8 cellular contexts compared by ENCODE assay signal in the genomic region with DNA sequence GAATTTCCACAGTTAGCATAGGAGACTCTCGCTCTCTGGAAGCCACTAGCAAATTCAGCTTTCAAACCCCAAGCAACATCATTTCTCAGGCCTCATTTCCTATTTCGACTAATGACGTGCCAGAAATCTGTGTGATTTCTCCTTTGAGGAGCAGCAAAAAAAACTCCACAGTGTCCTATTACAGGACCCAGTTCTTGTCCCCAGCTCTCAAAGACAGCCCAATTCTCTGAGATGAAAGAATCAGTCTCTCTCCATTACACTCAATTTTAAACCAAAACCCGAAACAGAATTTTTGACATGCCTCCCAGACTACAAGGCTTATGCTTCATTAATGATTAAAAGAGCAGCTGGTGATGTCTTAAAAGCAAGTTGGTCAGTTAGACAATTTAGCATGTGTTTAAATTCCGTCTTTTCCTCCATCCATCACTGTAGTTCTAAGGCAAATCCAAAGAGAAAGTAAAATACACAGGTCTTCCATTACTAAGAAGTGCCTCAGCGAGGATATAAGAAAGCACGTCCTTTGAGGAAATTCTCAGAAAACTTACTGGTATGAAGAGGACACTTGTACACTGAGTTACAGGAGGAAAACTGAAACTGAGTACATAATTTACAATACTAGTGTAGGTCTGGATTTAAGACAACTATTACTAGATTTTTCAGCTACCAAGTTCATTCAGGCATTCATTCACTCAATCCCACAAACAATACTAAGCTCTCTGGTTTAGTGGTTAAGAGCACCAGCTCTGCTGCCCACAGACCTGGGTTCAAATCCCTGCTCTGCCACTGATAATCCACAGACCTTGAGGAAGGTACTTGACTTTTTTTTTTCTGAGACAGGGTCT. TPM values are rescaled to one million over a fixed set of nuclear protein-coding genes. Genes with fewer than 3 reads are reported as not detected.
A peak's percentile ranks its signal among the peaks of the same experiment; 100 is the strongest.
DNase-seq lines count a peak whose midpoint lies in the region; ATAC-seq, FAIRE-seq and TF ChIP-seq lines count a peak whose summit lies in the region.

No MANE protein-coding gene starts in this region.

- 39% methylated on average over 7 of the region's 7 CpGs for WGBS in K562 (ENCODE audit: insufficient coverage, low coverage, missing lambda C conversion rate)

- DNase-seq in DMS 273 (lab: John Stamatoyannopoulos, UW; ENCODE audit: unreplicated experiment), result peak; percentile 32
- no peak for DNase-seq in DMS 273 treated with DMSO at 0.1 percent for 48 hours (lab: John Stamatoyannopoulos, UW)
- no peak for DNase-seq in K562 (ENCODE audit: extremely low read depth in 1 of 4, low spot score in 3 of 4)
- DNase-seq in memory B cell (ENCODE audit: low spot score in 2 of 2), result no peak
- no peak for DNase-seq in upper lobe of right lung
- no peak for DNase-seq in NCI-H1930 (lab: John Stamatoyannopoulos, UW)
- DNase-seq in NCI-H2227 treated with DMSO at 0.1 percent for 48 hours (lab: John Stamatoyannopoulos, UW), result no peak

- H3K4me3 ChIP-seq in K562 (no peak overlapping the region), upper lobe of right lung (peak overlapping the region; percentile 12)

- peaks cover 8% of the 10 kb centered on the region for H3K36me3 Mint-ChIP-seq in memory B cell

- peak overlapping the region; percentile 90 for H3K27ac Mint-ChIP-seq in memory B cell

- H3K79me2 ChIP-seq in K562 (ENCODE audit: control insufficient read depth, insufficient read depth, low read length), result no peaks in the 10 kb centered on the region

- no peaks in the 10 kb centered on the region for H3K9me3 Mint-ChIP-seq in memory B cell

- no peak for TF ChIP-seq EP300 in K562 (IDR thresholded peaks at IDR 0.05; ENCODE audit: low read length)

- POLR2A ChIA-PET in K562 (lab: Yijun Ruan, JAX), result interaction anchor here (0.6 to 0.8 kb wide), 3 partner anchors 10 to 14 kb away, joined by 3 read pairs; no protein-coding TSS in a partner anchor

- H3K9ac ChIP-seq in K562 (ENCODE audit: insufficient read depth in 1 of 2, low read depth in 2 of 2, low read length in 2 of 2), result no peak overlapping the region

- TF ChIP-seq POLR2A in K562 (conservative IDR thresholded peaks at IDR 0.05), result no peak

- FAIRE-seq in K562 (lab: Jason Lieb, UNC), result no peak

- no peak overlapping the region for H2AFZ ChIP-seq in K562 (ENCODE audit: low read depth, low read length)

- no peak for TF ChIP-seq RAD21 in K562 (CRISPR knock-in tag; conservative IDR thresholded peaks at IDR 0.05 in 1 of 2, IDR thresholded peaks at IDR 0.05 in 1 of 2)

- no peak for TF ChIP-seq CTCF in K562 (IDR thresholded peaks at IDR 0.05 in 2 of 3, conservative IDR thresholded peaks at IDR 0.05 in 1 of 3; ENCODE audit: insufficient read depth in 2 of 3, low read depth in 1 of 3, low read length in 3 of 3)
- TF ChIP-seq CTCF in upper lobe of right lung (IDR thresholded peaks at IDR 0.05), result no peak

- ATAC-seq in HG03280 (IDR thresholded peaks at IDR 0.05; ENCODE audit: unreplicated experiment) (peak; percentile 43), K562 (no peak), memory B cell (ENCODE audit: low read depth) (no peak), upper lobe of right lung (peak; percentile 44)

- H3K9me3 ChIP-seq in K562 (replicated peaks; ENCODE audit: control insufficient read depth, insufficient read depth, low read depth, low read length) (no peaks in the 10 kb centered on the region), upper lobe of right lung (no peaks in the 10 kb centered on the region)

- no peaks in the 10 kb centered on the region for H3K27me3 Mint-ChIP-seq in memory B cell

- H4K20me1 ChIP-seq in K562 (replicated peaks; ENCODE audit: control insufficient read depth, insufficient read depth, low read length), result no peaks in the 10 kb centered on the region; the same call in 1 of the 2 replicates

- in situ Hi-C loops in K562 (cut with MboI), result no loop called here

- CTCF ChIA-PET in K562 (lab: Yijun Ruan, JAX; ENCODE audit: low intra/inter-chr PET ratio), result no interaction called here

- no TSS peak for BruUV-seq in K562 (replicated peaks; lab: Mats Ljungman, UMichigan)

- peaks cover 7 to 8% of the 10 kb centered on the region in 2 experiments; a peak in 3 of 5 replicates for H3K4me1 ChIP-seq in K562 (replicated peaks in 1 of 2; ENCODE audit: control insufficient read depth in 2 of 2, insufficient read depth in 2 of 2, low read length in 2 of 2)
- peaks cover 34% of the 10 kb centered on the region for H3K4me1 ChIP-seq in upper lobe of right lung

- no peaks in the 10 kb centered on the region for H3K36me3 ChIP-seq in K562 (ENCODE audit: control insufficient read depth, insufficient read depth, low read length)
- no peaks in the 10 kb centered on the region for H3K36me3 ChIP-seq in upper lobe of right lung

- peaks cover 40% of the 10 kb centered on the region for H3K4me1 Mint-ChIP-seq in memory B cell

- intact Hi-C loops in K562 (cut with micrococcal nuclease) (no loop called here), upper lobe of right lung (cut with DNase I) (no loop called here)

- H3K4me3 Mint-ChIP-seq in memory B cell, result peak overlapping the region; percentile 83

- no peaks in the 10 kb centered on the region for H3K9me1 ChIP-seq in K562 (ENCODE audit: control insufficient read depth, insufficient read depth, low read length)

- H3K27me3 ChIP-seq in K562 (ENCODE audit: control insufficient read depth in 2 of 2, insufficient read depth in 2 of 2, low read length in 2 of 2), result no peaks in the 10 kb centered on the region
- no peaks in the 10 kb centered on the region for H3K27me3 ChIP-seq in upper lobe of right lung

- H3K4me2 ChIP-seq in K562 (ENCODE audit: insufficient read depth, low read length), result no peak overlapping the region

- no peak overlapping the region for H3K27ac ChIP-seq in K562 (ENCODE audit: extremely low read depth, low read depth, low read length)
- peak overlapping the region; percentile 45 for H3K27ac ChIP-seq in upper lobe of right lung

TF ChIP-seq in K562, 482 proteins besides CTCF, POLR2A, EP300 and RAD21 (continues in another document):
- TF ChIP-seq CREB1 (IDR thresholded peaks at IDR 0.05) (no peak), CREB1 (CRISPR knock-in tag; IDR thresholded peaks at IDR 0.05) (no peak), TBP (optimal IDR thresholded peaks at IDR 0.05; ENCODE audit: low read depth, low read length) (peak; percentile 90), MCM5 (IDR thresholded peaks at IDR 0.05; ENCODE audit: low read depth) (no peak), JUNB (CRISPR knock-in tag; conservative IDR thresholded peaks at IDR 0.05) (no peak), STAT5B (CRISPR knock-in tag; IDR thresholded peaks at IDR 0.05) (no peak), POLR2H (tag; IDR thresholded peaks at IDR 0.05; ENCODE audit: low read depth) (peak; percentile 43; the same call in 1 of the 2 replicates), RFX7 (CRISPR knock-in tag; IDR thresholded peaks at IDR 0.05) (no peak), POLR3A (IDR thresholded peaks at IDR 0.05; ENCODE audit: borderline replicate concordance, extremely low read depth, insufficient read depth, insufficient read length) (peak; percentile 71)

RNA-seq across cellular contexts. Expression of a gene that starts 12.5 kb away (rescaled TPM):
- 26.4 and 33.5 TPM in 2 replicates for total RNA-seq in K562 (2011; cell fraction: chromatin; rRNA removed; ENCODE audit: low replicate concordance)
- total RNA-seq in K562 (2011; cell fraction: nucleolus; rRNA removed), result 13.0 and 15.5 TPM in 2 replicates
- 17.5 and 22.1 TPM in 2 replicates for total RNA-seq in K562 (2011; cell fraction: nucleoplasm; rRNA removed)
- 2.0 and 3.1 TPM in 2 replicates for total RNA-seq in K562 (2014; rRNA removed)
- total RNA-seq in K562 (2014; rRNA removed; fragmentation: Illumina TruSeq; extraction: Trizol), result 1.8 and 2.5 TPM in 2 replicates
- total RNA-seq in K562 (2015; rRNA removed; fragmentation: Illumina TruSeq; extraction: Trizol), result 2.5 and 3.2 TPM in 2 replicates
- total RNA-seq in K562 (2021), result 4.8 and 6.0 TPM in 2 replicates
- 3.7 and 5.7 TPM in 2 replicates for polyA plus RNA-seq in K562 (2011; rRNA removed)
- polyA plus RNA-seq in K562 (2011; cell fraction: cytosol; rRNA removed), result 3.4 and 4.4 TPM in 2 replicates
- polyA plus RNA-seq in K562 (2011; cell fraction: nucleus; rRNA removed), result 9.0 and 14.2 TPM in 2 replicates
- polyA plus RNA-seq in K562 (2012), result 4.5 and 5.8 TPM in 2 replicates
- 3.8 and 4.4 TPM in 2 replicates for polyA plus RNA-seq in K562 (2014; fragmentation: Illumina TruSeq; extraction: Trizol)
- polyA plus RNA-seq in K562 (2014; fragmentation: Nextera tagmentation; extraction: Ambion mirVana), result under 1 TPM; 0.07 to 0.42 TPM
- polyA plus RNA-seq in K562 (2014; rRNA removed), result 2.3 and 4.4 TPM in 2 replicates
- 6.1 and 6.7 TPM in 2 replicates for polyA minus RNA-seq in K562 (2011; rRNA and poly(A)+ RNA removed)
- 2.1 and 6.0 TPM in 2 replicates for polyA minus RNA-seq in K562 (2011; cell fraction: cytosol; rRNA and poly(A)+ RNA removed)
- polyA minus RNA-seq in K562 (2011; cell fraction: nucleus; rRNA and poly(A)+ RNA removed), result 6.7 and 7.8 TPM in 2 replicates
- 76.7 TPM for total RNA-seq in upper lobe of right lung

RNA-seq across cellular contexts. Expression of a gene that starts 12.9 kb away (rescaled TPM):
- 1.1 and 1.3 TPM in 2 replicates for total RNA-seq in K562 (2011; cell fraction: chromatin; rRNA removed; ENCODE audit: low replicate concordance)
- total RNA-seq in K562 (2011; cell fraction: nucleolus; rRNA removed), result 0.83 and 1.1 TPM in 2 replicates
- 0.88 and 1.8 TPM in 2 replicates for total RNA-seq in K562 (2011; cell fraction: nucleoplasm; rRNA removed)
- total RNA-seq in K562 (2014; rRNA removed) (0.65 TPM in 1 of 2 replicates, not detected in the other), K562 (2014; rRNA removed; fragmentation: Illumina TruSeq; extraction: Trizol) (0.54 TPM in 1 of 2 replicates, not detected in the other), K562 (2015; rRNA removed; fragmentation: Illumina TruSeq; extraction: Trizol) (0.23 TPM in 1 of 2 replicates, not detected in the other), K562 (2021) (0.13 TPM in 1 of 2 replicates, not detected in the other), upper lobe of right lung (3.3 TPM)
- polyA plus RNA-seq in K562 (2011; rRNA removed) (0.03 and 0.10 TPM in 2 replicates), K562 (2014; fragmentation: Illumina TruSeq; extraction: Trizol) (0.40 and 0.49 TPM in 2 replicates), K562 (2014; fragmentation: Nextera tagmentation; extraction: Ambion mirVana) (under 1 TPM; 0.13 to 0.46 TPM), K562 (2014; rRNA removed) (0.16 and 0.84 TPM in 2 replicates)
- 0.01 and 0.03 TPM in 2 replicates for polyA plus RNA-seq in K562 (2011; cell fraction: cytosol; rRNA removed)
- 0.24 and 0.85 TPM in 2 replicates for polyA plus RNA-seq in K562 (2011; cell fraction: nucleus; rRNA removed)
- polyA plus RNA-seq in K562 (2012), result 0.79 and 0.94 TPM in 2 replicates
- 0.15 and 0.21 TPM in 2 replicates for polyA minus RNA-seq in K562 (2011; rRNA and poly(A)+ RNA removed)
- not detected in 2 replicates for polyA minus RNA-seq in K562 (2011; cell fraction: cytosol; rRNA and poly(A)+ RNA removed)
- polyA minus RNA-seq in K562 (2011; cell fraction: nucleus; rRNA and poly(A)+ RNA removed), result 0.22 and 0.27 TPM in 2 replicates

Comparison
In these comparisons a context has a peak if more than half of its experiments do, and no peak if none do; other contexts are left out.
1. ATAC-seq: peak in HG03280 (single experiment) and upper lobe of right lung (single experiment); none in K562 (single experiment) and memory B cell (single experiment).